ENCODE assay signal across 2 cellular contexts in genomic region chr7:141231018-141231792, GRCh38.
TF ChIP-seq lines count a peak whose summit lies in the region.

No MANE protein-coding gene starts in this region.

TF ChIP-seq in K562, 482 proteins besides CTCF, POLR2A, EP300 and RAD21 (continued from another document):
- TF ChIP-seq SMC3 (conservative IDR thresholded peaks at IDR 0.05; ENCODE audit: insufficient read depth, low read depth, low read length) (0 out of 2 replicates have a peak, but pooled peaks have one; percentile 26), MAFG (tag; conservative IDR thresholded peaks at IDR 0.05) (peak; percentile 64), STAG1 (CRISPR knock-in tag; IDR thresholded peaks at IDR 0.05; ENCODE audit: borderline replicate concordance) (no peak; the same call in 1 of the 2 replicates), TBL1XR1 (IDR thresholded peaks at IDR 0.05; ENCODE audit: low read length in 2 of 2) (no peak), STAT5B (CRISPR knock-in tag; IDR thresholded peaks at IDR 0.05) (no peak), MAFF (IDR thresholded peaks at IDR 0.05; ENCODE audit: low read length) (0 out of 2 replicates have a peak, but pooled peaks have one; percentile 30), PATZ1 (CRISPR knock-in tag; IDR thresholded peaks at IDR 0.05; ENCODE audit: borderline replicate concordance) (no peak), ZNF316 (IDR thresholded peaks at IDR 0.05) (peak; percentile 85)

TF ChIP-seq in HepG2, 621 proteins besides CTCF, POLR2A, EP300 and RAD21 (continued from another document):
- TF ChIP-seq REST (IDR thresholded peaks at IDR 0.05; ENCODE audit: borderline replicate concordance in 1 of 2, low read depth in 1 of 2, low read length in 2 of 2) (peak in 1 of 2 experiments; percentile 39; a peak in 1 of 4 replicates), NFYC (CRISPR knock-in tag; IDR thresholded peaks at IDR 0.05) (no peak), MAFK (conservative IDR thresholded peaks at IDR 0.05 in 1 of 2, IDR thresholded peaks at IDR 0.05 in 1 of 2; ENCODE audit: low read length in 2 of 2) (peak; percentile 54 to 78; a peak in 3 of 4 replicates), TOE1 (CRISPR knock-in tag; IDR thresholded peaks at IDR 0.05) (no peak), ZMAT5 (CRISPR knock-in tag; IDR thresholded peaks at IDR 0.05; ENCODE audit: borderline replicate concordance, low read depth) (no peak), FOXK1 (CRISPR knock-in tag; IDR thresholded peaks at IDR 0.05; ENCODE audit: borderline replicate concordance, low read depth) (no peak), PHF21A (CRISPR knock-in tag; IDR thresholded peaks at IDR 0.05) (no peak), KIAA2018 (CRISPR knock-in tag; IDR thresholded peaks at IDR 0.05; ENCODE audit: borderline replicate concordance) (no peak), ZNF362 (CRISPR knock-in tag; IDR thresholded peaks at IDR 0.05; ENCODE audit: borderline replicate concordance) (0 out of 2 replicates have a peak, but pooled peaks have one; percentile 37), ZNF275 (CRISPR knock-in tag; IDR thresholded peaks at IDR 0.05; ENCODE audit: borderline replicate concordance) (no peak), ZNF770 (CRISPR knock-in tag; IDR thresholded peaks at IDR 0.05) (0 out of 2 replicates have a peak, but pooled peaks have one; percentile 1), ZNF276 (CRISPR knock-in tag; IDR thresholded peaks at IDR 0.05; ENCODE audit: low read depth) (no peak), PAXIP1 (CRISPR knock-in tag; conservative IDR thresholded peaks at IDR 0.05) (peak; percentile 45; the same call in 1 of the 2 replicates), SAP130 (CRISPR knock-in tag; IDR thresholded peaks at IDR 0.05; ENCODE audit: low read depth) (0 out of 2 replicates have a peak, but pooled peaks have one; percentile 16), STAG1 (CRISPR knock-in tag; IDR thresholded peaks at IDR 0.05) (peak; percentile 85)
